In the genomic region with DNA sequence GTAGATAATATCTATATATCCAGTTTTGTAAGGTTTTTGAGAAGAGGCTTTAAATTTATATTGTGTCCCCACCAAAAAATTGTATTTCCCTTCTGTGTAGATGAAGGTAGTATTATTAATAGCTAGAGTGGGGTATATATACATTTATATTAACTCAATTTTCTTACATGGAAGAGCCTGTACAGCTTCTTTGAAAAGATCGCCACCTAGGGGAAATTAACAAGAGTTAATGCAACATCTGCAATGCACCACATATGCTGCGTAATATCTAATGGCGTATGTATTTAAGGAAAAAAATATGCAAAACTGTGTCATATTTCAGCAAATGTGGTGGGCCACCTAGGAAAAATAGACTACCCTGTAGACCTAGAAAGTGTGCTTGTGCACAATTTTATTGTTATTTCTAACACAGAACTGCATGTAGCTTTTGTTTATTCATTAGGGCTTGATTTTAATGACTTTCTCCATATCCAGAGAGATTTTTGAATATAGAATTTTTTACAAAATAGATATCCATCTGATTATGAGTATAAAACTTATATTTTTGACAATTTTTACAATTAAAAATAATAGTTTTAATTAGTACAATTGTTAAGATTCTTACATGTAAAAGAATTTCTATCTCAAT, we compare ENCODE assay signal across 9 cellular contexts. TPM values are rescaled to one million over a fixed set of nuclear protein-coding genes. Genes with fewer than 3 reads are reported as not detected.
A peak's percentile ranks its signal among the peaks of the same experiment; 100 is the strongest.
DNase-seq lines count a peak whose midpoint lies in the region; ATAC-seq and TF ChIP-seq lines count a peak whose summit lies in the region.
"Had no signal": no experiment of that assay in that cellular context is flagged by ENCODE, and none has a peak within 500 bp of the region (broad histone marks: within the 10 kb centered on the region; RNA-seq: fewer than 3 reads in every experiment).

No MANE protein-coding gene starts in this region.

- H3K9me3 Mint-ChIP-seq in activated naive CD8-positive, alpha-beta T cell treated with anti-CD3 and anti-CD28 coated beads, Interleukin-2, amount 50 U/mL, for 24 hours, result no peaks in the 10 kb centered on the region
- H3K9me3 Mint-ChIP-seq in activated naive CD8-positive, alpha-beta T cell treated with anti-CD3 and anti-CD28 coated beads for 36 hours, result no peaks in the 10 kb centered on the region
- H3K9me3 Mint-ChIP-seq in WTC11, result peaks cover 6% of the 10 kb centered on the region

- no peaks in the 10 kb centered on the region for H3K36me3 Mint-ChIP-seq in activated naive CD8-positive, alpha-beta T cell treated with anti-CD3 and anti-CD28 coated beads, Interleukin-2, amount 50 U/mL, for 24 hours (ENCODE audit: low read depth)
- no peaks in the 10 kb centered on the region for H3K36me3 Mint-ChIP-seq in activated naive CD8-positive, alpha-beta T cell treated with anti-CD3 and anti-CD28 coated beads for 36 hours
- H3K36me3 Mint-ChIP-seq in WTC11, result no peaks in the 10 kb centered on the region

- no peak overlapping the region for H3K27ac Mint-ChIP-seq in activated naive CD8-positive, alpha-beta T cell treated with anti-CD3 and anti-CD28 coated beads, Interleukin-2, amount 50 U/mL, for 24 hours
- no peak overlapping the region for H3K27ac Mint-ChIP-seq in activated naive CD8-positive, alpha-beta T cell treated with anti-CD3 and anti-CD28 coated beads for 36 hours
- H3K27ac Mint-ChIP-seq in WTC11, result no peak overlapping the region

- DNase-seq in activated naive CD8-positive, alpha-beta T cell treated with anti-CD3 and anti-CD28 coated beads, Interleukin-2, amount 50 U/mL, for 24 hours, result no peak
- no peak for DNase-seq in activated naive CD8-positive, alpha-beta T cell treated with anti-CD3 and anti-CD28 coated beads for 36 hours
- DNase-seq in NCI-H2029 treated with DMSO at 0.1 percent for 48 hours (lab: John Stamatoyannopoulos, UW) (peak; percentile 45), WTC11 (ENCODE audit: low spot score) (no peak), kidney epithelial cell (ENCODE audit: low read depth) (peak; percentile 35)
- DNase-seq in stimulated activated CD8-positive, alpha-beta memory T cell treated with anti-CD3 and anti-CD28 coated beads, Interleukin-4, amount 100 ng/mL, for 48 hours, result no peak

- H3K4me3 Mint-ChIP-seq in activated naive CD8-positive, alpha-beta T cell treated with anti-CD3 and anti-CD28 coated beads, Interleukin-2, amount 50 U/mL, for 24 hours, result no peak overlapping the region
- no peak overlapping the region for H3K4me3 Mint-ChIP-seq in activated naive CD8-positive, alpha-beta T cell treated with anti-CD3 and anti-CD28 coated beads for 36 hours
- H3K4me3 Mint-ChIP-seq in WTC11, result no peak overlapping the region

- no peak overlapping the region for H3K4me3 ChIP-seq in kidney epithelial cell (ENCODE audit: low read depth, low read length)

- H3K4me1 Mint-ChIP-seq in activated naive CD8-positive, alpha-beta T cell treated with anti-CD3 and anti-CD28 coated beads, Interleukin-2, amount 50 U/mL, for 24 hours, result no peaks in the 10 kb centered on the region
- H3K4me1 Mint-ChIP-seq in activated naive CD8-positive, alpha-beta T cell treated with anti-CD3 and anti-CD28 coated beads for 36 hours, result no peaks in the 10 kb centered on the region
- no peaks in the 10 kb centered on the region for H3K4me1 Mint-ChIP-seq in WTC11

- H3K36me3 ChIP-seq in kidney epithelial cell (ENCODE audit: control insufficient read depth, insufficient read depth, low read length), result no peaks in the 10 kb centered on the region

- no peaks in the 10 kb centered on the region for H3K27me3 ChIP-seq in kidney epithelial cell (ENCODE audit: control insufficient read depth, insufficient read depth, low read length)

- peak; percentile 40 for ATAC-seq in activated naive CD8-positive, alpha-beta T cell treated with anti-CD3 and anti-CD28 coated beads, Interleukin-2, amount 50 U/mL, for 24 hours
- ATAC-seq in HG02623 (IDR thresholded peaks at IDR 0.05; ENCODE audit: unreplicated experiment) (peak; percentile 75), WTC11 (peak; percentile 43), HG03457 (IDR thresholded peaks at IDR 0.05; ENCODE audit: unreplicated experiment) (no peak)

- CTCF ChIA-PET in WTC11 (lab: Charles Lee), result interaction anchor here (1.1 to 1.5 kb wide), 2 partner anchors 13 to 18 kb away, joined by 3 to 7 read pairs; no protein-coding TSS in a partner anchor

- TF ChIP-seq CTCF in WTC11 (IDR thresholded peaks at IDR 0.05) (peak; percentile 45; the same call in 1 of the 2 replicates), kidney epithelial cell (IDR thresholded peaks at IDR 0.05; ENCODE audit: insufficient read depth, low read length, poor library complexity, severe bottlenecking) (peak; percentile 71)

- H3K27me3 Mint-ChIP-seq in activated naive CD8-positive, alpha-beta T cell treated with anti-CD3 and anti-CD28 coated beads, Interleukin-2, amount 50 U/mL, for 24 hours, result no peaks in the 10 kb centered on the region
- peaks cover 8% of the 10 kb centered on the region for H3K27me3 Mint-ChIP-seq in activated naive CD8-positive, alpha-beta T cell treated with anti-CD3 and anti-CD28 coated beads for 36 hours
- H3K27me3 Mint-ChIP-seq in WTC11 (ENCODE audit: low read depth), result no peaks in the 10 kb centered on the region

- POLR2A ChIA-PET in WTC11 (lab: Charles Lee), result no interaction called here

TF ChIP-seq in WTC11, 78 proteins besides CTCF, POLR2A, EP300 and RAD21 (continues in another document):
- TF ChIP-seq, protein P1, sequence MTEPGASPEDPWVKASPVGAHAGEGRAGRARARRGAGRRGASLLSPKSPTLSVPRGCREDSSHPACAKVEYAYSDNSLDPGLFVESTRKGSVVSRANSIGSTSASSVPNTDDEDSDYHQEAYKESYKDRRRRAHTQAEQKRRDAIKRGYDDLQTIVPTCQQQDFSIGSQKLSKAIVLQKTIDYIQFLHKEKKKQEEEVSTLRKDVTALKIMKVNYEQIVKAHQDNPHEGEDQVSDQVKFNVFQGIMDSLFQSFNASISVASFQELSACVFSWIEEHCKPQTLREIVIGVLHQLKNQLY (CRISPR knock-in tag; IDR thresholded peaks at IDR 0.05), result no peak
- no peak for TF ChIP-seq NFE2L1 (CRISPR knock-in tag; IDR thresholded peaks at IDR 0.05)
- no peak for TF ChIP-seq IRF2 (CRISPR knock-in tag; IDR thresholded peaks at IDR 0.05; ENCODE audit: borderline replicate concordance, low read depth)
- no peak for TF ChIP-seq TEAD1 (CRISPR knock-in tag; IDR thresholded peaks at IDR 0.05)
- TF ChIP-seq, protein P2, sequence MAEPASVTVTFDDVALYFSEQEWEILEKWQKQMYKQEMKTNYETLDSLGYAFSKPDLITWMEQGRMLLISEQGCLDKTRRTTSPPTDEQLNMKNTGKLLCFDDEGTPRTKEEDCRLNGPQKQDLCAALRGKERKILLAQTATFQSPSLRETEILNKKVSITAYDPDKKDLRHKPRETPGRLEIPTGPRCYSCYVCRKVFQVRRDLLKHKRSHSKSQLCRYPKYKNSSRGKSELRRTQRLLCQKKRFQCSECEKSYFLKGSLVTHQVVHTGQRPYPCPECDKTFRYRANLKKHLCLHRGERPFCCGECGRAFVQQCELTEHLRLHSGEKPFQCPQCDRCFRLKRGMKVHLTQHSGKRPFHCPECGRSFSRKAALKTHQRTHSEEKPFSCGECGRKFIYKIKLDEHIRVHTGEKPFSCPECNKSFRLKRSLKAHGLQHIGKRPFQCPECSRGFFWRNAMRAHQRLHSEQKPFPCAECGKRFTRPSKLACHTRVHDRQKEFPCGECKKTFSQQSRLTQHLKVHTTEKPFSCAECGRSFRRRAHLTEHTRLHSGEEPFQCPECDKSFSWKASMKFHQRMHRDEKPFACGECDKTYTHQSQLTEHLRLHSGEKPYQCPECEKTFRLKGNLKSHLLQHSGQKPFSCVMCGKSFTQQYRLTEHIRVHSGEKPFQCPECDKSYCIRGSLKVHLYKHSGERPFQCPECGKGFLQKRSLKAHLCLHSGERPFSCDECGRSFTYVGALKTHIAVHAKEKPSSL (CRISPR knock-in tag; conservative IDR thresholded peaks at IDR 0.05), result no peak
- TF ChIP-seq ZNF121 (CRISPR knock-in tag; IDR thresholded peaks at IDR 0.05), result no peak
- TF ChIP-seq GRHL2 (CRISPR knock-in tag; IDR thresholded peaks at IDR 0.05; ENCODE audit: insufficient replicate concordance, severe bottlenecking), result no peak
- no peak for TF ChIP-seq CREB1 (CRISPR knock-in tag; IDR thresholded peaks at IDR 0.05)
- TF ChIP-seq, protein P3, sequence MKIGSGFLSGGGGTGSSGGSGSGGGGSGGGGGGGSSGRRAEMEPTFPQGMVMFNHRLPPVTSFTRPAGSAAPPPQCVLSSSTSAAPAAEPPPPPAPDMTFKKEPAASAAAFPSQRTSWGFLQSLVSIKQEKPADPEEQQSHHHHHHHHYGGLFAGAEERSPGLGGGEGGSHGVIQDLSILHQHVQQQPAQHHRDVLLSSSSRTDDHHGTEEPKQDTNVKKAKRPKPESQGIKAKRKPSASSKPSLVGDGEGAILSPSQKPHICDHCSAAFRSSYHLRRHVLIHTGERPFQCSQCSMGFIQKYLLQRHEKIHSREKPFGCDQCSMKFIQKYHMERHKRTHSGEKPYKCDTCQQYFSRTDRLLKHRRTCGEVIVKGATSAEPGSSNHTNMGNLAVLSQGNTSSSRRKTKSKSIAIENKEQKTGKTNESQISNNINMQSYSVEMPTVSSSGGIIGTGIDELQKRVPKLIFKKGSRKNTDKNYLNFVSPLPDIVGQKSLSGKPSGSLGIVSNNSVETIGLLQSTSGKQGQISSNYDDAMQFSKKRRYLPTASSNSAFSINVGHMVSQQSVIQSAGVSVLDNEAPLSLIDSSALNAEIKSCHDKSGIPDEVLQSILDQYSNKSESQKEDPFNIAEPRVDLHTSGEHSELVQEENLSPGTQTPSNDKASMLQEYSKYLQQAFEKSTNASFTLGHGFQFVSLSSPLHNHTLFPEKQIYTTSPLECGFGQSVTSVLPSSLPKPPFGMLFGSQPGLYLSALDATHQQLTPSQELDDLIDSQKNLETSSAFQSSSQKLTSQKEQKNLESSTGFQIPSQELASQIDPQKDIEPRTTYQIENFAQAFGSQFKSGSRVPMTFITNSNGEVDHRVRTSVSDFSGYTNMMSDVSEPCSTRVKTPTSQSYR (CRISPR knock-in tag; IDR thresholded peaks at IDR 0.05), result no peak
- no peak for TF ChIP-seq TP53 (CRISPR knock-in tag; IDR thresholded peaks at IDR 0.05)
- TF ChIP-seq OVOL2 (CRISPR knock-in tag; IDR thresholded peaks at IDR 0.05; ENCODE audit: borderline replicate concordance), result no peak
- no peak for TF ChIP-seq ATF1 (CRISPR knock-in tag; IDR thresholded peaks at IDR 0.05)

RNA-seq across cellular contexts. Expression of gene CCER1, which starts 14.0 kb away (rescaled TPM):
- total RNA-seq in activated naive CD8-positive, alpha-beta T cell treated with anti-CD3 and anti-CD28 coated beads for 36 hours, result not detected
- total RNA-seq in WTC11 (2021) (not detected in 3 replicates), kidney epithelial cell (not detected in 2 replicates)
- total RNA-seq: subcutaneous adipose tissue had no signal

Comparison
In these comparisons a context has a peak if more than half of its experiments do, and no peak if none do; other contexts are left out.
1. DNase-seq: peak in NCI-H2029 treated with DMSO at 0.1 percent for 48 hours (single experiment) and kidney epithelial cell (single experiment); none in activated naive CD8-positive, alpha-beta T cell treated with anti-CD3 and anti-CD28 coated beads, Interleukin-2, amount 50 U/mL, for 24 hours (single experiment), activated naive CD8-positive, alpha-beta T cell treated with anti-CD3 and anti-CD28 coated beads for 36 hours (single experiment), WTC11 (single experiment) and stimulated activated CD8-positive, alpha-beta memory T cell treated with anti-CD3 and anti-CD28 coated beads, Interleukin-4, amount 100 ng/mL, for 48 hours (single experiment).